ENCODE assay signal across 1 cellular context in the genomic region with DNA sequence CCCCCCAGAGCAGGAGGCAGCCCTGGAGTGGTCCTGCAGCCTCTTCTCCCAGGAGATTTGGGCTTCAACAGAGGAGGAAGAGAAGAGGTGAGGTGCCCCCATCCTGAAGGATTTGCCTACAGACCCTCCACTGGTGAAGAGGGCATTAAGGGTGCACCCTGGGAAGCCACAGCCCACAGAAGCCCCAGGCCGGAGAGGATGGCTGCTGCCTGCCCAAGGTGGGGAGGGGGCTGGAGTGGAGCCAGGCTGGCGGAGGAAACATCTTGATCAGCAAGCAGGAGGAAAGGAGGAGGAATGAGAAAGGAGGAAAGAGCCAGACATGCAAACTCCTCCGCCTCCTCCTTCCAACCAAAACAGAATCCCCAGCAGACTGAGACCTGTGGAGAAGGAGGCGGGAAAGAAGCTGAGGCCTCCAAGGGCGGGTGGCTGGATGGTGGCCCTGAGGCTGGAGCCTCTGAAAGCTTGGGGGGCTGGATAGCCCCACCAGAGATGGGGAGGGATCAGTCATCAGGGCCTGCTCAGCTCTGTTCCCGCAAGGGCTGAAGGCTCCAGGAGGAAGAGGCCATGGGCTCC.
TF ChIP-seq lines count a peak whose summit lies in the region.

No MANE protein-coding gene starts in this region.

TF ChIP-seq in IMR-90, 13 proteins besides CTCF, POLR2A, EP300 and RAD21:
- TF ChIP-seq MAFK (IDR thresholded peaks at IDR 0.05; ENCODE audit: low read depth, low read length) (no peak), MXI1 (IDR thresholded peaks at IDR 0.05; ENCODE audit: borderline replicate concordance, low read depth, low read length) (no peak), MAZ (IDR thresholded peaks at IDR 0.05; ENCODE audit: borderline replicate concordance, low read depth, low read length) (no peak), RCOR1 (IDR thresholded peaks at IDR 0.05; ENCODE audit: insufficient replicate concordance, low read length) (no peak)
- TF ChIP-seq, protein P1, sequence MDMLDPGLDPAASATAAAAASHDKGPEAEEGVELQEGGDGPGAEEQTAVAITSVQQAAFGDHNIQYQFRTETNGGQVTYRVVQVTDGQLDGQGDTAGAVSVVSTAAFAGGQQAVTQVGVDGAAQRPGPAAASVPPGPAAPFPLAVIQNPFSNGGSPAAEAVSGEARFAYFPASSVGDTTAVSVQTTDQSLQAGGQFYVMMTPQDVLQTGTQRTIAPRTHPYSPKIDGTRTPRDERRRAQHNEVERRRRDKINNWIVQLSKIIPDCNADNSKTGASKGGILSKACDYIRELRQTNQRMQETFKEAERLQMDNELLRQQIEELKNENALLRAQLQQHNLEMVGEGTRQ (IDR thresholded peaks at IDR 0.05; ENCODE audit: low read depth, low read length) = no peak
